ENCODE assay signal across 8 cellular contexts in genomic region chr12:131893605-131894312, GRCh38. TPM values are rescaled to one million over a fixed set of nuclear protein-coding genes. Genes with fewer than 3 reads are reported as not detected.
DNase-seq lines count a peak whose midpoint lies in the region; ATAC-seq and TF ChIP-seq lines count a peak whose summit lies in the region.

No MANE protein-coding gene starts in this region.

- H3K27ac ChIP-seq in A673 (ENCODE audit: low read depth, low read length, poor library complexity, severe bottlenecking) = no peak overlapping the region
- H3K27ac ChIP-seq in body of pancreas = peak overlapping the region in 3 of 4 donors; percentile 39 to 100 (median 98)

- H3K4me1 ChIP-seq in A673 (ENCODE audit: insufficient read depth, low read length, poor library complexity, severe bottlenecking) = peaks cover 12% of the 10 kb centered on the region
- peaks cover 29% of the 10 kb centered on the region for H3K4me1 ChIP-seq in body of pancreas
- no peaks in the 10 kb centered on the region for H3K4me1 ChIP-seq in BE2C

- intact Hi-C loops in A673 (cut with micrococcal nuclease; ENCODE audit: unreplicated experiment) = no loop called here
- intact Hi-C loops in body of pancreas (cut with DNase I) = no loop called here

- peaks cover 0 to 2% (median 0%) of the 10 kb centered on the region in 3 donors for H3K36me3 Mint-ChIP-seq in naive thymus-derived CD8-positive, alpha-beta T cell

- ATAC-seq in body of pancreas = no peak
- ATAC-seq in naive thymus-derived CD8-positive, alpha-beta T cell = no peak
- no peak for ATAC-seq in GM19324 (IDR thresholded peaks at IDR 0.05; ENCODE audit: low FRiP score, unreplicated experiment)
- ATAC-seq in HG03469 (IDR thresholded peaks at IDR 0.05; ENCODE audit: unreplicated experiment) = no peak

- H3K36me3 ChIP-seq in A673 (ENCODE audit: insufficient read depth, low read length, poor library complexity, severe bottlenecking) (peaks cover 4% of the 10 kb centered on the region), body of pancreas (replicated peaks in 1 of 2; ENCODE audit: insufficient read depth in 1 of 2, low read depth in 2 of 2) (no peaks in the 10 kb centered on the region), BE2C (no peaks in the 10 kb centered on the region)

- H3K4me3 Mint-ChIP-seq in naive thymus-derived CD8-positive, alpha-beta T cell = peak overlapping the region; percentile 9 to 90 (median 60)

- peak overlapping the region; percentile 24 to 82 (median 53) for H3K27ac Mint-ChIP-seq in naive thymus-derived CD8-positive, alpha-beta T cell

- WGBS in body of pancreas, 2 donors = 36 to 41% methylated on average over 16 to 18 of the region's 19 CpGs

- DNase-seq in A673 (ENCODE audit: low spot score) (no peak), GM13976 (ENCODE audit: low spot score) (peak; percentile 18), body of pancreas (no peak), germinal center (ENCODE audit: low spot score) (no peak), BE2C (no peak)
- peak in 2 of 10 donors; percentile 13 to 22 for DNase-seq in naive thymus-derived CD8-positive, alpha-beta T cell

- no peaks in the 10 kb centered on the region for H3K9me3 ChIP-seq in A673 (ENCODE audit: low read depth, low read length, poor library complexity, severe bottlenecking)
- H3K9me3 ChIP-seq in body of pancreas = no peaks in the 10 kb centered on the region
- no peaks in the 10 kb centered on the region for H3K9me3 ChIP-seq in BE2C

- no peak for TF ChIP-seq POLR2A in body of pancreas (IDR thresholded peaks at IDR 0.05)

- H3K4me3 ChIP-seq in A673 (ENCODE audit: low read depth, low read length, poor library complexity, severe bottlenecking) (peak overlapping the region; percentile 11), body of pancreas (no peak overlapping the region), BE2C (ENCODE audit: low read depth, low read length) (no peak overlapping the region)

- CTCF ChIA-PET in A673 (lab: Charles Lee) = interaction anchor here (0.6 kb wide), 1 partner anchor 115 kb away, joined by 8 read pairs; no protein-coding TSS in a partner anchor

- in situ Hi-C loops in GM13976 (cut with MboI; ENCODE audit: low sequenced_read_pairs, unreplicated experiment) = no loop called here

- no TSS peak for BruUV-seq in A673 (replicated peaks; lab: Mats Ljungman, UMichigan)

- H3K27me3 ChIP-seq in A673 (replicated peaks; ENCODE audit: insufficient read depth, low read depth, low read length, poor library complexity) (no peaks in the 10 kb centered on the region), body of pancreas (no peaks in the 10 kb centered on the region), BE2C (no peaks in the 10 kb centered on the region)

- H3K27me3 Mint-ChIP-seq in naive thymus-derived CD8-positive, alpha-beta T cell = no peaks in the 10 kb centered on the region

- TF ChIP-seq CTCF in A673 (conservative IDR thresholded peaks at IDR 0.05; ENCODE audit: low read depth, low read length) (no peak), GM13976 (IDR thresholded peaks at IDR 0.05; ENCODE audit: borderline replicate concordance, control extremely low read depth, extremely low read depth, insufficient read depth, missing control alignments) (no peak), body of pancreas (IDR thresholded peaks at IDR 0.05) (no peak), BE2C (IDR thresholded peaks at IDR 0.05; ENCODE audit: low read depth, low read length) (no peak)

- H3K4me1 Mint-ChIP-seq in naive thymus-derived CD8-positive, alpha-beta T cell = peaks cover 11 to 29% (median 20%) of the 10 kb centered on the region in 4 donors

- POLR2A ChIA-PET in A673 (lab: Charles Lee; ENCODE audit: low non-redundant PET) = no interaction called here
- POLR2A ChIA-PET in naive thymus-derived CD8-positive, alpha-beta T cell (lab: Charles Lee) = no interaction called here

- no peaks in the 10 kb centered on the region for H3K9me3 Mint-ChIP-seq in naive thymus-derived CD8-positive, alpha-beta T cell

RNA-seq across cellular contexts. Expression of gene ULK1, which starts 0.7 kb away (rescaled TPM):
- 56.1 and 57.3 TPM in 2 replicates for total RNA-seq in A673 (2021)
- total RNA-seq in body of pancreas = 10 to 100 TPM; 29.1 to 59.3 TPM
- total RNA-seq in naive thymus-derived CD8-positive, alpha-beta T cell = 10 to 100 TPM; 47.1 to 54.4 TPM
- under 1 TPM; 0.43 to 0.76 (median 0.68) TPM for polyA plus RNA-seq in naive thymus-derived CD8-positive, alpha-beta T cell
- polyA plus RNA-seq in BE2C (2012; ENCODE audit: insufficient read depth, insufficient read length, low read depth) = 43.2 TPM

RNA-seq across cellular contexts. Expression of gene PUS1, which starts 35.3 kb away (rescaled TPM):
- 83.3 and 103 TPM in 2 replicates for total RNA-seq in A673 (2021)
- 10 to 100 TPM; 11.2 to 33.6 TPM for total RNA-seq in body of pancreas
- 10 to 100 TPM; 56.9 to 57.0 TPM for total RNA-seq in naive thymus-derived CD8-positive, alpha-beta T cell
- polyA plus RNA-seq in naive thymus-derived CD8-positive, alpha-beta T cell = 10 to 100 TPM; 16.9 to 35.1 (median 17.5) TPM
- 128 TPM for polyA plus RNA-seq in BE2C (2012; ENCODE audit: insufficient read depth, insufficient read length, low read depth)

RNA-seq across cellular contexts. Expression of gene EP400, which starts 56.0 kb away (rescaled TPM):
- total RNA-seq in A673 (2021) = 80.1 and 91.4 TPM in 2 replicates
- total RNA-seq in body of pancreas = 10 to 100 TPM; 20.5 to 22.4 TPM
- total RNA-seq in naive thymus-derived CD8-positive, alpha-beta T cell = 10 to 100 TPM; 80.6 to 82.5 TPM
- polyA plus RNA-seq in naive thymus-derived CD8-positive, alpha-beta T cell = 1 to 10 TPM; 1.1 to 3.4 (median 2.0) TPM
- polyA plus RNA-seq in BE2C (2012; ENCODE audit: insufficient read depth, insufficient read length, low read depth) = 50.5 TPM
